In the genomic region with DNA sequence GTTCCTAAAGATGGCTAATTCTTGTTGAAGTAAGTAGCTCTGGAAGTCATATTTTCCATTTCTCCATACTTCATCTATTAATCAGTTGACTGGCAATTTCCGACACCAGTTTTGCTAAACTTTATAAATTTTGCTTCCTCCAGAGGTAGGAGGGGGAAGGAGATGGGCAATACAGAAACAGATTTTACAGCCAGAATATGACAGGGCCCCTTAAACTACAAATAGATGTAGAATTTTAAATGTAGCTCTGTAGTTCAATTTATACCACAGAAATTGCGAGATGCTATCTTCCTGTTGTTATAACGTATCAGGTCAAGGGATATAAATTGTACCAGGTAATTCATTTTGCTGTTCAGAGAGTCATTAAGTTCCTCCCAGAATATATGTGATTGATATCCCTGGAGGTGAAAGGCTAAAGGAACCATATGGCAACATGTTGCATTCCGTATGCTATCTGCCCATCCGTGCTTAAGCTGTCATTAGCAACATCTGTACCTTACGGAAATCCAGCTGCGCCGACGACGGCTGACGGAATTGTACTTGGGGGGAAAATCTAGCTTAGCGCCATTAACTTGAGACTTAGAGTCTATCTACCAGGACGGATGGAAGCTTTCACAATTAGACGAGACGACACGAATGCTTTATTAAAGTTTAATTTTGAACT, we compare ENCODE assay signal across 8 cellular contexts. TPM values are rescaled to one million over a fixed set of nuclear protein-coding genes. Genes with fewer than 3 reads are reported as not detected.
DNase-seq lines count a peak whose midpoint lies in the region; ATAC-seq and TF ChIP-seq lines count a peak whose summit lies in the region.

No MANE protein-coding gene starts in this region.

- H3K4me3 Mint-ChIP-seq in Calu3 (ENCODE audit: low read depth, unreplicated experiment), result peak overlapping the region; percentile 94
- H3K4me3 Mint-ChIP-seq in activated T-helper 17 cell treated with anti-CD3 and anti-CD28 coated beads, Interleukin-2, amount 50 U/mL, for 72 hours, result peak overlapping the region; percentile 97

- CTCF ChIA-PET in Calu3 (lab: Charles Lee), result interaction anchor here (0.7 to 1.4 kb wide), 2 partner anchors 60 to 882 kb away, joined by 4 read pairs; no protein-coding TSS in a partner anchor

- H3K4me3 ChIP-seq in skeletal muscle cell (ENCODE audit: low read depth, low read length), result peak overlapping the region; percentile 85

- no peaks in the 10 kb centered on the region for H3K9me3 Mint-ChIP-seq in Calu3 (ENCODE audit: low read depth, unreplicated experiment)
- no peaks in the 10 kb centered on the region for H3K9me3 Mint-ChIP-seq in activated T-helper 17 cell treated with anti-CD3 and anti-CD28 coated beads, Interleukin-2, amount 50 U/mL, for 72 hours

- no peaks in the 10 kb centered on the region for H3K27me3 Mint-ChIP-seq in Calu3 (ENCODE audit: unreplicated experiment)
- no peaks in the 10 kb centered on the region for H3K27me3 Mint-ChIP-seq in activated T-helper 17 cell treated with anti-CD3 and anti-CD28 coated beads, Interleukin-2, amount 50 U/mL, for 72 hours

- intact Hi-C loops in Calu3 (cut with micrococcal nuclease; ENCODE audit: unreplicated experiment), result loop anchor here (1.0 to 10.0 kb wide), 3 partner anchors 9 to 712 kb away; a partner anchor contains a TSS
- intact Hi-C loops in left ventricle myocardium superior (cut with micrococcal nuclease), result loop anchor here (5.0 to 10.0 kb wide), 2 partner anchors 56 to 234 kb away; no protein-coding TSS in a partner anchor

- peaks cover 35% of the 10 kb centered on the region for H3K36me3 Mint-ChIP-seq in Calu3 (ENCODE audit: insufficient read depth, unreplicated experiment)
- H3K36me3 Mint-ChIP-seq in activated T-helper 17 cell treated with anti-CD3 and anti-CD28 coated beads, Interleukin-2, amount 50 U/mL, for 72 hours (ENCODE audit: low read depth), result peaks cover 7% of the 10 kb centered on the region

- H3K4me1 Mint-ChIP-seq in Calu3 (ENCODE audit: low read depth, unreplicated experiment), result peaks cover 36% of the 10 kb centered on the region
- peaks cover 16% of the 10 kb centered on the region for H3K4me1 Mint-ChIP-seq in activated T-helper 17 cell treated with anti-CD3 and anti-CD28 coated beads, Interleukin-2, amount 50 U/mL, for 72 hours

- peak; percentile 4 for ATAC-seq in GM21447 (IDR thresholded peaks at IDR 0.05; ENCODE audit: unreplicated experiment)
- no peak for ATAC-seq in activated T-helper 17 cell treated with anti-CD3 and anti-CD28 coated beads, Interleukin-2, amount 50 U/mL, for 72 hours (replicated peaks)
- no peak for ATAC-seq in left ventricle myocardium superior
- no peak for ATAC-seq in HG03457 (IDR thresholded peaks at IDR 0.05; ENCODE audit: unreplicated experiment)

- H3K27ac Mint-ChIP-seq in Calu3 (ENCODE audit: unreplicated experiment), result peak overlapping the region; percentile 95
- peak overlapping the region; percentile 97 for H3K27ac Mint-ChIP-seq in activated T-helper 17 cell treated with anti-CD3 and anti-CD28 coated beads, Interleukin-2, amount 50 U/mL, for 72 hours

- TF ChIP-seq CTCF in Calu3 (IDR thresholded peaks at IDR 0.05; ENCODE audit: unreplicated experiment), result no peak

- DNase-seq in Calu3, result peak; percentile 18
- peak; percentile 40 to 72 for DNase-seq in NCI-H2081 (lab: John Stamatoyannopoulos, UW)
- peak; percentile 34 for DNase-seq in left ventricle myocardium superior
- DNase-seq in skeletal muscle cell (ENCODE audit: low read depth), result no peak
- no peak for DNase-seq in effector CD8-positive, alpha-beta T cell (lab: John Stamatoyannopoulos, UW)

- BruUV-seq in Calu3 (replicated peaks; lab: Mats Ljungman, UMichigan), result TSS peak; percentile 45

RNA-seq across cellular contexts. Expression of a gene that starts 8.4 kb away (rescaled TPM):
- total RNA-seq in Calu3 (2022) (4.9 and 6.2 TPM in 2 replicates), left ventricle myocardium superior (1.4 TPM)
- total RNA-seq in activated T-helper 17 cell treated with anti-CD3 and anti-CD28 coated beads, Interleukin-2, amount 50 U/mL, for 72 hours, result 10 to 100 TPM in 1 of 2 donors, 1 to 10 TPM in 1; 1.9 to 11.9 TPM

Comparison
In these comparisons a context has a peak if more than half of its experiments do, and no peak if none do; other contexts are left out.
1. DNase-seq: peak in Calu3 (single experiment), NCI-H2081 (2 of 2) and left ventricle myocardium superior (single experiment); none in skeletal muscle cell (single experiment) and effector CD8-positive, alpha-beta T cell (single experiment).